ENCODE assay signal across 34 cellular contexts in genomic region chr6:169241688-169242350, GRCh38. TPM values are rescaled to one million over a fixed set of nuclear protein-coding genes. Genes with fewer than 3 reads are reported as not detected.
DNase-seq lines count a peak whose midpoint lies in the region; ATAC-seq, FAIRE-seq and TF ChIP-seq lines count a peak whose summit lies in the region.
"Had no signal": no experiment of that assay in that cellular context is flagged by ENCODE, and none has a peak within 500 bp of the region (broad histone marks: within the 10 kb centered on the region; RNA-seq: fewer than 3 reads in every experiment).

No MANE protein-coding gene starts in this region.

- H3K27me3 ChIP-seq in prostate gland (replicated peaks; ENCODE audit: insufficient read depth), result no peaks in the 10 kb centered on the region
- H3K27me3 ChIP-seq: brain microvascular endothelial cell, tibial nerve had no signal

- WGBS in prostate gland, result 92% methylated on average over 32 of the region's 32 CpGs

- H3K4me3 Mint-ChIP-seq in activated T-helper 17 cell treated with anti-CD3 and anti-CD28 coated beads, Interleukin-2, amount 50 U/mL, for 72 hours, result no peak overlapping the region
- H3K4me3 Mint-ChIP-seq: activated T-cell treated with anti-CD3 and anti-CD28 coated beads, Interleukin-2, amount 50 U/mL, for 72 hours; CD4-positive, CD25-positive, alpha-beta regulatory T cell; T-helper 1 cell treated with Interleukin-12 subunit alpha and Interleukin-12 subunit beta and Interleukin-4 antibody, amounts not matched to agents 30 μg/mL and 1 μg/mL, for 36 hours had no signal

- no peaks in the 10 kb centered on the region for H3K9me3 Mint-ChIP-seq in activated T-helper 17 cell treated with anti-CD3 and anti-CD28 coated beads, Interleukin-2, amount 50 U/mL, for 72 hours
- H3K9me3 Mint-ChIP-seq: activated T-cell treated with anti-CD3 and anti-CD28 coated beads, Interleukin-2, amount 50 U/mL, for 72 hours; CD4-positive, CD25-positive, alpha-beta regulatory T cell had no signal

- no peak for FAIRE-seq in kidney (lab: Jason Lieb, UNC)
- FAIRE-seq: A549, colon, GM19239, H54, islet of Langerhans had no signal

- no peak overlapping the region for H3K27ac Mint-ChIP-seq in activated T-helper 17 cell treated with anti-CD3 and anti-CD28 coated beads, Interleukin-2, amount 50 U/mL, for 72 hours
- H3K27ac Mint-ChIP-seq: activated T-cell treated with anti-CD3 and anti-CD28 coated beads, Interleukin-2, amount 50 U/mL, for 72 hours; T-helper 1 cell treated with Interleukin-12 subunit alpha and Interleukin-12 subunit beta and Interleukin-4 antibody, amounts not matched to agents 30 μg/mL and 1 μg/mL, for 36 hours had no signal

- H3K27ac ChIP-seq in kidney (ENCODE audit: low read depth in 2 of 2, low read length in 2 of 2) (no peak overlapping the region), prostate gland (no peak overlapping the region)
- H3K27ac ChIP-seq: A549, brain microvascular endothelial cell had no signal

- no peaks in the 10 kb centered on the region for H3K9me3 ChIP-seq in kidney (ENCODE audit: control insufficient read depth in 1 of 2, low read length in 2 of 2)
- no peaks in the 10 kb centered on the region for H3K9me3 ChIP-seq in prostate gland
- H3K9me3 ChIP-seq: A549, SK-N-SH, tibial nerve had no signal

- H3K36me3 ChIP-seq in kidney (ENCODE audit: control insufficient read depth in 1 of 2, insufficient read depth in 2 of 2, low read length in 2 of 2) (no peaks in the 10 kb centered on the region), prostate gland (no peaks in the 10 kb centered on the region)

- peak; percentile 16 for ATAC-seq in activated T-helper 17 cell treated with anti-CD3 and anti-CD28 coated beads, Interleukin-2, amount 50 U/mL, for 72 hours (replicated peaks)
- ATAC-seq in GM18505 (IDR thresholded peaks at IDR 0.05; ENCODE audit: unreplicated experiment), result no peak
- ATAC-seq in HG03432 (IDR thresholded peaks at IDR 0.05; ENCODE audit: unreplicated experiment), result no peak
- no peak for ATAC-seq in HG02763 (IDR thresholded peaks at IDR 0.05; ENCODE audit: unreplicated experiment)
- no peak for ATAC-seq in esophagus mucosa
- ATAC-seq: A549; activated T-cell treated with anti-CD3 and anti-CD28 coated beads, Interleukin-2, amount 50 U/mL, for 72 hours; left ventricle myocardium superior; PC-3 had no signal

- no peaks in the 10 kb centered on the region for H3K36me3 Mint-ChIP-seq in activated T-helper 17 cell treated with anti-CD3 and anti-CD28 coated beads, Interleukin-2, amount 50 U/mL, for 72 hours (ENCODE audit: low read depth)
- H3K36me3 Mint-ChIP-seq: CD4-positive, CD25-positive, alpha-beta regulatory T cell had no signal

- TF ChIP-seq CTCF in kidney (IDR thresholded peaks at IDR 0.05; ENCODE audit: borderline replicate concordance, extremely low read depth, insufficient read depth) (no peak), prostate gland (IDR thresholded peaks at IDR 0.05) (no peak)

- TF ChIP-seq POLR2A in prostate gland (IDR thresholded peaks at IDR 0.05), result no peak
- no peak for TF ChIP-seq POLR2A in GM18505 (IDR thresholded peaks at IDR 0.05; ENCODE audit: borderline replicate concordance, extremely low read depth, insufficient read depth, insufficient read length)

- no peaks in the 10 kb centered on the region for H3K4me1 Mint-ChIP-seq in activated T-helper 17 cell treated with anti-CD3 and anti-CD28 coated beads, Interleukin-2, amount 50 U/mL, for 72 hours
- H3K4me1 Mint-ChIP-seq: CD4-positive, CD25-positive, alpha-beta regulatory T cell had no signal

- H3K9ac ChIP-seq in kidney (ENCODE audit: low read length in 2 of 2), result no peak overlapping the region
- H3K9ac ChIP-seq: SK-N-SH had no signal

- H3K27me3 Mint-ChIP-seq in activated T-helper 17 cell treated with anti-CD3 and anti-CD28 coated beads, Interleukin-2, amount 50 U/mL, for 72 hours, result no peaks in the 10 kb centered on the region
- H3K27me3 Mint-ChIP-seq: CD4-positive, CD25-positive, alpha-beta regulatory T cell had no signal

- DNase-seq in Ammon's horn (ENCODE audit: low spot score) (peak; percentile 32), kidney (peak; percentile 63), prostate gland (ENCODE audit: low spot score) (peak; percentile 3)
- DNase-seq: activated CD4-positive, alpha-beta T cell treated with anti-CD3 and anti-CD28 coated beads, Interleukin-2, amount 50 U/mL, for 1 hour; activated CD4-positive, CD25-positive, alpha-beta regulatory T cell; activated naive CD4-positive, alpha-beta T cell; activated T-cell treated with anti-CD3 and anti-CD28 coated beads, Interleukin-2, amount 50 U/mL, for 72 hours; brain microvascular endothelial cell; DMS79 treated with DMSO at 0.1 percent for 48 hours; effector CD8-positive, alpha-beta T cell; GF-D8; glutamatergic neuron; Karpas-422; left ventricle myocardium superior; NCI-H1417; NCI-H2029; NCI-H526; PC-3; SK-N-SH; stimulated activated naive CD4-positive, alpha-beta T cell treated with Interleukin-2 at 50 U/mL for 16 hours had no signal

- H3K4me1 ChIP-seq in kidney (ENCODE audit: control insufficient read depth in 1 of 2, insufficient read depth in 1 of 2, low read depth in 1 of 2, low read length in 2 of 2) (no peaks in the 10 kb centered on the region), prostate gland (replicated peaks) (no peaks in the 10 kb centered on the region)
- H3K4me1 ChIP-seq: A549 had no signal

- H3K4me3 ChIP-seq in kidney (ENCODE audit: low read length in 2 of 2), result no peak overlapping the region
- H3K4me3 ChIP-seq in prostate gland, result no peak overlapping the region
- H3K4me3 ChIP-seq: A549, skin epidermis, tibial nerve had no signal

- intact Hi-C loops in kidney (cut with DNase I), result no loop called here
- intact Hi-C loops in prostate gland (cut with DNase I), result no loop called here

RNA-seq across cellular contexts. Expression of gene THBS2, which starts 11.8 kb away (rescaled TPM):
- total RNA-seq in activated T-helper 17 cell treated with anti-CD3 and anti-CD28 coated beads, Interleukin-2, amount 50 U/mL, for 72 hours, result not detected
- total RNA-seq in kidney (33.4 TPM), prostate gland (10 to 100 TPM in 1 of 2 donors, 1 to 10 TPM in 1; 3.3 to 10.9 TPM), esophagus mucosa (50.0 TPM)
- polyA plus RNA-seq in kidney (ENCODE audit: insufficient read depth, low read depth, low replicate concordance), result 2.7 TPM
- total RNA-seq: activated T-cell treated with anti-CD3 and anti-CD28 coated beads, Interleukin-2, amount 50 U/mL, for 72 hours; CD4-positive, CD25-positive, alpha-beta regulatory T cell; PC-3 had no signal

Comparison
In these comparisons a context has a peak if more than half of its experiments do, and no peak if none do; other contexts are left out.
1. DNase-seq: peak in every context shown above with its lines; median percentile 63 in kidney; 32 in Ammon's horn; 3 in prostate gland.
2. RNA of gene THBS2, which starts 11.8 kb away (total RNA-seq): 50.0 TPM in esophagus mucosa (single experiment), 33.4 TPM in kidney (single experiment) and 3.3 to 10.9 TPM in prostate gland; not detected in activated T-helper 17 cell treated with anti-CD3 and anti-CD28 coated beads, Interleukin-2, amount 50 U/mL, for 72 hours; every median in the first group is over 4 times any median in the second.